Comparison of ENCODE assay signal across 3 cellular contexts in genomic region chr19:2827022-2827421, GRCh38. TPM values are rescaled to one million over a fixed set of nuclear protein-coding genes. Genes with fewer than 3 reads are reported as not detected.
"Had no signal": no experiment of that assay in that cellular context is flagged by ENCODE, and none has a peak within 500 bp of the region (broad histone marks: within the 10 kb centered on the region; RNA-seq: fewer than 3 reads in every experiment).

No MANE protein-coding gene starts in this region.

- DNase-seq: GDM1, GF-D8 had no signal

- H3K4me3 ChIP-seq: GM12878 had no signal

RNA-seq across cellular contexts. Expression of gene ZNF556, which starts 40.1 kb away (rescaled TPM):
- total RNA-seq: GM12878 had no signal
